Comparison of ENCODE assay signal across 8 cellular contexts in the genomic region with DNA sequence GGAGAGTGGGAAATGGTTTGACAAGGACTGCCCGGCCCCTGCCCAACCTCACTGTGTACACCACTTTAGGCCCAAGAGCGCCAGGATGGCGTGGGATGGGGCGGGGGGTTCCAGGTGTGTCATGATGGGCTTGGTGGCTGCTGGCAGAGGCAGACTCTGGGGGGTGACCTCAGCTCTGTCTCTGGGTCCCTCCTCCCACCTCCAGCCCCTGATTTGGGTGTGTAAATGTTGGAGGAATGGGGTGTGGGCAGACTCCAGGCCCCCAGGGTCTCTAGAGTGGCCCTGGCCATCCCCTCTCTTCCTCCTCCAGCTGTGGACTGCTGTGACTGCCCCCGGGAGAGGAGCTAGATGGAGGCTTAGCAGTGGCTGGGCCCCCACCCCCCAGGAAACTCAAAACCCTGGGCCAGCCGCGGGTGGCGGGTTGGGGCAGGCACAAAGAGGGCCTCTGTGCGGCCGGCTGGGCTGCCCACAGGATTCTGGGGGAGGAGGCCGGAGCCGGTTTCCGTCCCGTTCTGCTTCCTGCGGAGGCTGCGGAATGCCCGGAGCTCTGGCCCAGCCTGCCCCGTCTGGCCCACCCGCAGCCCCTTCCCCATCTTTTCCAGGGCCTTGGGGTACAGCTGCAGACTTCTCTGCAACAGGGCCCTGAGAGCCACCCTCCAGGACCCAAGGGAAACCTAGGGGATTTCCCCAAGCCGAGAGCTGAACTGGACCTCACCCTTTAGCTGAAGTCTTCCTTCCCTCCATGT. TPM values are rescaled to one million over a fixed set of nuclear protein-coding genes. Genes with fewer than 3 reads are reported as not detected.
DNase-seq lines count a peak whose midpoint lies in the region; ATAC-seq and TF ChIP-seq lines count a peak whose summit lies in the region.

No MANE protein-coding gene starts in this region.

- H3K36me3 ChIP-seq in CD8-positive, alpha-beta T cell (ENCODE audit: insufficient read depth, low read length) = no peaks in the 10 kb centered on the region
- H3K36me3 ChIP-seq in ectodermal cell (ENCODE audit: control insufficient read depth, insufficient read depth, low read length) = no peaks in the 10 kb centered on the region
- H3K36me3 ChIP-seq in neuronal stem cell (replicated peaks in 1 of 2; ENCODE audit: control insufficient read depth in 2 of 2, insufficient read depth in 2 of 2, low read length in 2 of 2) = peaks cover 2 to 20% of the 10 kb centered on the region in 2 donors
- no peaks in the 10 kb centered on the region for H3K36me3 ChIP-seq in PC-3 (ENCODE audit: low read depth, low read length)

- H3K4me2 ChIP-seq in neuronal stem cell (ENCODE audit: insufficient read depth, low read length, poor library complexity, severe bottlenecking) (no peak overlapping the region), PC-3 (ENCODE audit: low read length) (no peak overlapping the region)

- H3K27me3 Mint-ChIP-seq in CD8-positive, alpha-beta T cell (ENCODE audit: low read depth) = no peaks in the 10 kb centered on the region

- H3K9me3 ChIP-seq in CD8-positive, alpha-beta T cell (ENCODE audit: low read length) = no peaks in the 10 kb centered on the region
- no peaks in the 10 kb centered on the region for H3K9me3 ChIP-seq in ectodermal cell (ENCODE audit: control insufficient read depth, low read length)
- H3K9me3 ChIP-seq in neuronal stem cell (replicated peaks in 1 of 2; ENCODE audit: control insufficient read depth in 2 of 2, insufficient read depth in 1 of 2, low read depth in 1 of 2, low read length in 2 of 2) = no peaks in the 10 kb centered on the region
- H3K9me3 ChIP-seq in PC-3 (ENCODE audit: low read length) = no peaks in the 10 kb centered on the region

- in situ Hi-C loops in ACHN (cut with HindIII; ENCODE audit: low pct_ligation_motif_present, low pct_unique_long_range_greater_than_20kb, low sequenced_read_pairs) = no loop called here

- no peak for TF ChIP-seq CTCF in CD8-positive, alpha-beta T cell (IDR thresholded peaks at IDR 0.05)
- no peak for TF ChIP-seq CTCF in PC-3 (conservative IDR thresholded peaks at IDR 0.05; ENCODE audit: low read depth, low read length)

- DNase-seq in CD8-positive, alpha-beta T cell = no peak
- peak; percentile 47 for DNase-seq in MV-4-11 (lab: John Stamatoyannopoulos, UW)
- DNase-seq in neuronal stem cell (ENCODE audit: low spot score) = no peak
- DNase-seq in PC-3 = no peak
- no peak for DNase-seq in ACHN
- no peak for DNase-seq in activated effector memory CD4-positive, alpha-beta T cell treated with Interleukin-2 at 50 U/mL for 16 hours

- POLR2A ChIA-PET in CD8-positive, alpha-beta T cell (lab: Charles Lee) = interaction anchor here (0.6 to 1.3 kb wide), 5 partner anchors 9 to 358 kb away, joined by 3 to 5 read pairs (median 3); partner anchors contain the start of gene CXXC5
- POLR2A ChIA-PET in PC-3 (lab: Charles Lee; ENCODE audit: unreplicated experiment) = interaction anchor here (0.5 to 0.7 kb wide), 2 partner anchors 24 to 687 kb away, joined by 3 read pairs; no protein-coding TSS in a partner anchor

- WGBS in ectodermal cell, 2 experiments = 49 to 54% methylated on average over 20 of the region's 20 CpGs
- WGBS in neuronal stem cell (ENCODE audit: extremely low coverage in 2 of 2, insufficient read length in 2 of 2, insufficient replicate concordance in 1 of 2), 2 donors = no CpG with 5 or more reads among the region's 20 CpGs

- no peak overlapping the region for H4K91ac ChIP-seq in neuronal stem cell (ENCODE audit: low read depth, low read length, poor library complexity)

- no peak overlapping the region for H3K14ac ChIP-seq in neuronal stem cell (ENCODE audit: low read length)

- H3F3A ChIP-seq in PC-3 (ENCODE audit: low read length, unreplicated experiment) = no peaks in the 10 kb centered on the region

- H3K79me1 ChIP-seq in neuronal stem cell (ENCODE audit: low read depth, low read length) = peaks cover 26% of the 10 kb centered on the region

- intact Hi-C loops in CD8-positive, alpha-beta T cell (cut with DNase I, micrococcal nuclease) = loop anchor here (2.0 kb wide), 1 partner anchor 40 kb away; no protein-coding TSS in a partner anchor
- intact Hi-C loops in PC-3 (cut with micrococcal nuclease) = no loop called here

- H2AK5ac ChIP-seq in neuronal stem cell (ENCODE audit: low read depth, low read length) = peak overlapping the region; percentile 73

- H3K27me3 ChIP-seq in CD8-positive, alpha-beta T cell (ENCODE audit: insufficient read depth, low read length) = no peaks in the 10 kb centered on the region
- H3K27me3 ChIP-seq in ectodermal cell (ENCODE audit: control insufficient read depth, insufficient read depth, low read length, poor library complexity, severe bottlenecking) (no peaks in the 10 kb centered on the region), neuronal stem cell (ENCODE audit: control insufficient read depth in 3 of 3, insufficient read depth in 3 of 3, low read depth in 1 of 3, low read length in 3 of 3) (no peaks in the 10 kb centered on the region), PC-3 (ENCODE audit: low read length) (no peaks in the 10 kb centered on the region)

- peaks cover 47% of the 10 kb centered on the region for H3K4me1 Mint-ChIP-seq in CD8-positive, alpha-beta T cell (ENCODE audit: low read depth)

- H3K27ac Mint-ChIP-seq in CD8-positive, alpha-beta T cell = peak overlapping the region; percentile 90

- no peak for ATAC-seq in CD8-positive, alpha-beta T cell
- ATAC-seq in PC-3 (no peak), GM19467 (IDR thresholded peaks at IDR 0.05; ENCODE audit: unreplicated experiment) (no peak)

- H2BK12ac ChIP-seq in neuronal stem cell (ENCODE audit: low read length) = no peak overlapping the region

- BruUV-seq in PC-3 (replicated peaks; lab: Mats Ljungman, UMichigan) = no TSS peak

- H3K4me3 ChIP-seq in CD8-positive, alpha-beta T cell (ENCODE audit: low read depth, low read length) = no peak overlapping the region
- H3K4me3 ChIP-seq in ectodermal cell (ENCODE audit: insufficient read depth, low read depth, low read length) (no peak overlapping the region), neuronal stem cell (ENCODE audit: low read length in 2 of 2) (no peak overlapping the region), PC-3 (ENCODE audit: low read length) (no peak overlapping the region)

- no peaks in the 10 kb centered on the region for H3K36me3 Mint-ChIP-seq in CD8-positive, alpha-beta T cell

- H3K18ac ChIP-seq in neuronal stem cell (ENCODE audit: low read length) = peak overlapping the region; percentile 79

- H3K79me2 ChIP-seq in PC-3 (ENCODE audit: low read length) = peaks cover 11% of the 10 kb centered on the region

- peak overlapping the region; percentile 59 for H2BK5ac ChIP-seq in neuronal stem cell (ENCODE audit: low read length)

- peak overlapping the region; percentile 85 for H3K4ac ChIP-seq in neuronal stem cell (ENCODE audit: low read length)

- peak overlapping the region; percentile 3 for H3K4me3 Mint-ChIP-seq in CD8-positive, alpha-beta T cell

- peak overlapping the region; percentile 84 for H2BK15ac ChIP-seq in neuronal stem cell (ENCODE audit: low read length)

- CTCF ChIA-PET in CD8-positive, alpha-beta T cell (lab: Charles Lee) = interaction anchor here (0.6 to 6.2 kb wide), 8 partner anchors 11 to 37 kb away, joined by 3 to 64 read pairs (median 4); no protein-coding TSS in a partner anchor
- CTCF ChIA-PET in PC-3 (lab: Charles Lee) = no interaction called here

- peak overlapping the region; percentile 5 for H2BK120ac ChIP-seq in neuronal stem cell (ENCODE audit: low read depth, low read length)

- peak overlapping the region; percentile 66 for H3K23ac ChIP-seq in neuronal stem cell (ENCODE audit: low read depth, low read length, poor library complexity)

- H4K8ac ChIP-seq in neuronal stem cell (ENCODE audit: low read depth, low read length) = no peak overlapping the region

- H2AFZ ChIP-seq in neuronal stem cell (ENCODE audit: low read length) (no peak overlapping the region), PC-3 (ENCODE audit: low read length) (no peak overlapping the region)

- peak overlapping the region; percentile 50 for H3K9ac ChIP-seq in neuronal stem cell (ENCODE audit: low read depth, low read length, poor library complexity)
- H3K9ac ChIP-seq in PC-3 (ENCODE audit: low read length) = no peak overlapping the region

- no peaks in the 10 kb centered on the region for H4K20me1 ChIP-seq in PC-3 (ENCODE audit: low read length)

- H3K27ac ChIP-seq in CD8-positive, alpha-beta T cell (ENCODE audit: low read depth, low read length) = no peak overlapping the region
- peak overlapping the region; percentile 17 for H3K27ac ChIP-seq in ectodermal cell (ENCODE audit: insufficient read depth, low read depth, low read length, poor library complexity, severe bottlenecking)
- H3K27ac ChIP-seq in neuronal stem cell (replicated peaks; ENCODE audit: low read length) = no peak overlapping the region
- H3K27ac ChIP-seq in PC-3 (ENCODE audit: low read length) = no peak overlapping the region

- no peaks in the 10 kb centered on the region for H3K9me2 ChIP-seq in PC-3 (replicated peaks; ENCODE audit: low read length)

- no peaks in the 10 kb centered on the region for H3K9me3 Mint-ChIP-seq in CD8-positive, alpha-beta T cell

- H3K4me1 ChIP-seq in CD8-positive, alpha-beta T cell (ENCODE audit: insufficient read depth, low read length) = peaks cover 53% of the 10 kb centered on the region
- peaks cover 49% of the 10 kb centered on the region for H3K4me1 ChIP-seq in ectodermal cell (ENCODE audit: control insufficient read depth, insufficient read depth, low read length)
- H3K4me1 ChIP-seq in neuronal stem cell (ENCODE audit: control insufficient read depth in 2 of 2, insufficient read depth in 1 of 2, low read depth in 1 of 2, low read length in 2 of 2) = peaks cover 44 to 52% of the 10 kb centered on the region in 2 donors
- peaks cover 14% of the 10 kb centered on the region for H3K4me1 ChIP-seq in PC-3 (ENCODE audit: insufficient read depth, low read length)

RNA-seq across cellular contexts. Expression of gene CXXC5, which starts 23.1 kb away (rescaled TPM):
- total RNA-seq in CD8-positive, alpha-beta T cell = 1 to 10 TPM; 4.1 to 4.7 TPM
- 45.6 TPM for polyA plus RNA-seq in ectodermal cell (2013, experiment 1 of 4)
- 46.4 TPM for polyA plus RNA-seq in ectodermal cell (2013, experiment 2 of 4)
- polyA plus RNA-seq in ectodermal cell (2013, experiment 3 of 4) = 36.6 TPM
- polyA plus RNA-seq in ectodermal cell (2013, experiment 4 of 4) = 37.7 TPM
- 30.9 TPM for polyA plus RNA-seq in neuronal stem cell (2013, experiment 1 of 2)
- polyA plus RNA-seq in neuronal stem cell (2013, experiment 2 of 2) = 32.1 TPM
- 31.1 and 42.4 TPM in 2 replicates for total RNA-seq in PC-3 (2014; rRNA removed)
